Comparison of ENCODE assay signal across 1 cellular context in the genomic region with DNA sequence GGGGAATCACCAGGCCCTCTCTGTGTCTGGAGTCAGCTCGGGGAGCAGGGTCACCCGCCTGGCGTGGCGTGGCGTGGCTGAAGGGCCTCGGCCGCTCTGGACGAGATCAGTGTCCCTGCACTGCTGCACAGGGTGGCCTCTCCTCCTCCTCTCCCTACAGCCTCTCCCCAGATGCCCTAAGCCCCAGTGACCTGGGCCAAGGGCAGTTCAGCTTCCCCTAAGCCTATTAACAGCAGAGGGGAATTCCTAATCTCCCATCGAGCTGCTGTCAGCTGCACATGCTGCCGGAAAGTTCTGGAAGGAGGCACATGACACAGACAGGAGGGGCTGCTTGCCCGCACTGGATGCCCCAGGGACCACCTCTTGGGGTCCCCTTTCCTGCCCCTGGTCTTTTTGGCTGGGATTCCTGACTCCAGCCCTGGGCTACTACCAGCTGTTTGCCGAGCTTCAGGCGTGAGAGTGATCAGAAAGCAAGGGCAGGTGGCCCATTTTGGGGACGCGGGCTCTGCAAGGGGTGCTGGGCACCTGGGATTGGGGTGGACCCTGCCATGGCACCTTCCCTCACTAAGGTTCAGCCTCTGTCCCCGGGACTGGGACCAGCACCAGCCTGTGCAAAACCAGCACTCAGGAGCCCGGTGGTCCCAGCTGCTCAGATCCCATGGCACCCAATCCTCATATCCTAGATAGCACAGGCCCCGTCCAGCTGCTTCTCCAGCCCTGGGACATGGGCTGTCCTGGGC.
TF ChIP-seq lines count a peak whose summit lies in the region.

No MANE protein-coding gene starts in this region.

TF ChIP-seq in HepG2, 621 proteins besides CTCF, POLR2A, EP300 and RAD21 (continued from another document and continues in another):
- TF ChIP-seq ZNF274 (CRISPR knock-in tag; IDR thresholded peaks at IDR 0.05), result 0 out of 2 replicates have a peak, but pooled peaks have one; percentile 61
- no peak for TF ChIP-seq ZNF576 (CRISPR knock-in tag; IDR thresholded peaks at IDR 0.05)
- no peak for TF ChIP-seq PRDM10 (CRISPR knock-in tag; IDR thresholded peaks at IDR 0.05; ENCODE audit: low read depth)
- TF ChIP-seq REPIN1 (CRISPR knock-in tag; IDR thresholded peaks at IDR 0.05; ENCODE audit: borderline replicate concordance, low read depth), result no peak
- no peak for TF ChIP-seq ATF3 (CRISPR knock-in tag; IDR thresholded peaks at IDR 0.05)
- no peak for TF ChIP-seq ZNF83 (CRISPR knock-in tag; IDR thresholded peaks at IDR 0.05; ENCODE audit: borderline replicate concordance)
- TF ChIP-seq, protein P1, sequence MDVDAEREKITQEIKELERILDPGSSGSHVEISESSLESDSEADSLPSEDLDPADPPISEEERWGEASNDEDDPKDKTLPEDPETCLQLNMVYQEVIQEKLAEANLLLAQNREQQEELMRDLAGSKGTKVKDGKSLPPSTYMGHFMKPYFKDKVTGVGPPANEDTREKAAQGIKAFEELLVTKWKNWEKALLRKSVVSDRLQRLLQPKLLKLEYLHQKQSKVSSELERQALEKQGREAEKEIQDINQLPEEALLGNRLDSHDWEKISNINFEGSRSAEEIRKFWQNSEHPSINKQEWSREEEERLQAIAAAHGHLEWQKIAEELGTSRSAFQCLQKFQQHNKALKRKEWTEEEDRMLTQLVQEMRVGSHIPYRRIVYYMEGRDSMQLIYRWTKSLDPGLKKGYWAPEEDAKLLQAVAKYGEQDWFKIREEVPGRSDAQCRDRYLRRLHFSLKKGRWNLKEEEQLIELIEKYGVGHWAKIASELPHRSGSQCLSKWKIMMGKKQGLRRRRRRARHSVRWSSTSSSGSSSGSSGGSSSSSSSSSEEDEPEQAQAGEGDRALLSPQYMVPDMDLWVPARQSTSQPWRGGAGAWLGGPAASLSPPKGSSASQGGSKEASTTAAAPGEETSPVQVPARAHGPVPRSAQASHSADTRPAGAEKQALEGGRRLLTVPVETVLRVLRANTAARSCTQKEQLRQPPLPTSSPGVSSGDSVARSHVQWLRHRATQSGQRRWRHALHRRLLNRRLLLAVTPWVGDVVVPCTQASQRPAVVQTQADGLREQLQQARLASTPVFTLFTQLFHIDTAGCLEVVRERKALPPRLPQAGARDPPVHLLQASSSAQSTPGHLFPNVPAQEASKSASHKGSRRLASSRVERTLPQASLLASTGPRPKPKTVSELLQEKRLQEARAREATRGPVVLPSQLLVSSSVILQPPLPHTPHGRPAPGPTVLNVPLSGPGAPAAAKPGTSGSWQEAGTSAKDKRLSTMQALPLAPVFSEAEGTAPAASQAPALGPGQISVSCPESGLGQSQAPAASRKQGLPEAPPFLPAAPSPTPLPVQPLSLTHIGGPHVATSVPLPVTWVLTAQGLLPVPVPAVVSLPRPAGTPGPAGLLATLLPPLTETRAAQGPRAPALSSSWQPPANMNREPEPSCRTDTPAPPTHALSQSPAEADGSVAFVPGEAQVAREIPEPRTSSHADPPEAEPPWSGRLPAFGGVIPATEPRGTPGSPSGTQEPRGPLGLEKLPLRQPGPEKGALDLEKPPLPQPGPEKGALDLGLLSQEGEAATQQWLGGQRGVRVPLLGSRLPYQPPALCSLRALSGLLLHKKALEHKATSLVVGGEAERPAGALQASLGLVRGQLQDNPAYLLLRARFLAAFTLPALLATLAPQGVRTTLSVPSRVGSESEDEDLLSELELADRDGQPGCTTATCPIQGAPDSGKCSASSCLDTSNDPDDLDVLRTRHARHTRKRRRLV (CRISPR knock-in tag; IDR thresholded peaks at IDR 0.05), result no peak
- peak; percentile 95 for TF ChIP-seq ZSCAN25 (CRISPR knock-in tag; IDR thresholded peaks at IDR 0.05)
- TF ChIP-seq ZNF691 (CRISPR knock-in tag; IDR thresholded peaks at IDR 0.05; ENCODE audit: borderline replicate concordance, low read depth), result 0 out of 2 replicates have a peak, but pooled peaks have one; percentile 57
- peak; percentile 99 for TF ChIP-seq PPARG (CRISPR knock-in tag; conservative IDR thresholded peaks at IDR 0.05)
- 0 out of 2 replicates have a peak, but pooled peaks have one; percentile 10 for TF ChIP-seq MYC (CRISPR knock-in tag; IDR thresholded peaks at IDR 0.05; ENCODE audit: borderline replicate concordance)
- peak; percentile 39; the same call in 1 of the 2 replicates for TF ChIP-seq KDM5B (CRISPR knock-in tag; IDR thresholded peaks at IDR 0.05; ENCODE audit: borderline replicate concordance)
- no peak for TF ChIP-seq HINFP (CRISPR knock-in tag; IDR thresholded peaks at IDR 0.05; ENCODE audit: low read depth)
- no peak for TF ChIP-seq MLXIP (CRISPR knock-in tag; IDR thresholded peaks at IDR 0.05; ENCODE audit: borderline replicate concordance)
- TF ChIP-seq, protein P2, sequence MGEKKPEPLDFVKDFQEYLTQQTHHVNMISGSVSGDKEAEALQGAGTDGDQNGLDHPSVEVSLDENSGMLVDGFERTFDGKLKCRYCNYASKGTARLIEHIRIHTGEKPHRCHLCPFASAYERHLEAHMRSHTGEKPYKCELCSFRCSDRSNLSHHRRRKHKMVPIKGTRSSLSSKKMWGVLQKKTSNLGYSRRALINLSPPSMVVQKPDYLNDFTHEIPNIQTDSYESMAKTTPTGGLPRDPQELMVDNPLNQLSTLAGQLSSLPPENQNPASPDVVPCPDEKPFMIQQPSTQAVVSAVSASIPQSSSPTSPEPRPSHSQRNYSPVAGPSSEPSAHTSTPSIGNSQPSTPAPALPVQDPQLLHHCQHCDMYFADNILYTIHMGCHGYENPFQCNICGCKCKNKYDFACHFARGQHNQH (CRISPR knock-in tag; IDR thresholded peaks at IDR 0.05), result peak; percentile 53; the same call in 1 of the 2 replicates
- TF ChIP-seq YEATS4 (CRISPR knock-in tag; IDR thresholded peaks at IDR 0.05; ENCODE audit: borderline replicate concordance), result no peak
- no peak for TF ChIP-seq NCOA2 (CRISPR knock-in tag; IDR thresholded peaks at IDR 0.05)
- TF ChIP-seq ZNF850 (CRISPR knock-in tag; conservative IDR thresholded peaks at IDR 0.05), result no peak
- no peak for TF ChIP-seq KIAA2018 (CRISPR knock-in tag; IDR thresholded peaks at IDR 0.05; ENCODE audit: borderline replicate concordance)
